In the genomic region with DNA sequence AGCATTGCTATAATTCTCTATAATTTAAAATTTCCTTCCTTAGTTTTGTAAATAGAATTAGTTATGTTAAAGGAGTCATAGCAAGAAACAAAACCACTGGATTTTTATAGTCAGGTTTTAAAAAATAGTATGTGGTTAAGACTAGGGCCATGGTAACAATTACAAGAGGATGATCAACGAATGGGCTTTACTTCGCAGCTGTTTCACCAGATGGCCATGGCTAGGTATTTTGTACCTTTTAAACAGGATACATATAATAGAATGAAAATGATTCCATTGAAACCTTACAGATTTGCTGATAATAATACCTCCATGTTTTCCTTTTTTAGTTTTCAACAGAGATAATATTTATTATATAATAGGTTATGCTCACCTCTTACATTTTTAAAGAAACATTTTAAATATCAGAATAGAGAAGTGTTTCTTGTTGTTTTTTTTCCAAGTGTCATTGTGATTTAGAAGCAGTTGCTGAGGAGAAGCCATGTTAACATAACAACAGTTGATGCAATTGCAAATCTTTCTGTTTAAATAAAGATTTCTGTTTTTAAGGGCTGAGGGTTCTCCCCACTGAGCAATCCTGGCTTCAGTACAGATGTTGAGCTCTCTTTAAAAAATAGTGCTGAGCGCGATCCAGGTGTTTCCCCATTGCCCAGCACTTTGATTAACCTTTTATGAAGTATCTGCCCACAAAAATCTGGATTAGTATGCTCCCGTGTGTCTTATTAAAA, we compare ENCODE assay signal across 17 cellular contexts.
DNase-seq lines count a peak whose midpoint lies in the region; FAIRE-seq and TF ChIP-seq lines count a peak whose summit lies in the region.
"Had no signal": no experiment of that assay in that cellular context is flagged by ENCODE, and none has a peak within 500 bp of the region (broad histone marks: within the 10 kb centered on the region; RNA-seq: fewer than 3 reads in every experiment).

No MANE protein-coding gene starts in this region.

- H4K5ac ChIP-seq in H1 (ENCODE audit: insufficient read length, low read depth, low read length) = peak overlapping the region; percentile 49

- no peak overlapping the region for H3K23ac ChIP-seq in H1 (ENCODE audit: insufficient read length)

- no peaks in the 10 kb centered on the region for H3K27me3 ChIP-seq in MM.1S (replicated peaks; ENCODE audit: insufficient read depth, low read length)
- peaks cover 0 to 1% (median 0%) of the 10 kb centered on the region in 4 experiments; a peak in 1 of 7 replicates for H3K27me3 ChIP-seq in H1 (replicated peaks in 1 of 4; ENCODE audit: control insufficient read depth in 3 of 4, extremely low read depth in 1 of 4, insufficient read depth in 3 of 4, low read length in 3 of 4)

- H2BK12ac ChIP-seq in H1 (ENCODE audit: low read depth, low read length) = peak overlapping the region; percentile 100

- no peaks in the 10 kb centered on the region for H3K27me3 Mint-ChIP-seq in activated CD4-positive, alpha-beta T cell treated with anti-CD3 and anti-CD28 coated beads, Interleukin-2, amount 10 ng/mL, durations not matched to agents 7 days and 5 days
- H3K27me3 Mint-ChIP-seq: CD4-positive, alpha-beta T cell had no signal

- peak overlapping the region; percentile 99 for H2BK5ac ChIP-seq in H1 (ENCODE audit: low read depth, low read length)

- WGBS in H1 (ENCODE audit: extremely low coverage in 1 of 2, insufficient coverage in 1 of 2, insufficient read length in 1 of 2, insufficient replicate concordance in 2 of 2, low coverage in 1 of 2, low lambda C conversion rate in 2 of 2, missing lambda C conversion rate in 1 of 2), 2 experiments = 5% methylated on average over 5 of the region's 5 CpGs; no CpG with 5 or more reads in 1 of the 2 experiments

- DNase-seq in MM.1S (peak; percentile 8), H1 (ENCODE audit: low read depth in 1 of 2, low spot score in 2 of 2) (peak in 1 of 2 experiments; percentile 17), iPS-NIHi7 (ENCODE audit: extremely low spot score) (peak; percentile 16), epidermal melanocyte (ENCODE audit: insufficient read length, low spot score) (no peak)
- DNase-seq in activated CD4-positive, alpha-beta T cell treated with anti-CD3 and anti-CD28 coated beads for 1 hour = no peak
- DNase-seq in activated CD4-positive, alpha-beta T cell treated with anti-CD3 and anti-CD28 coated beads, Interleukin-2, amount 10 ng/mL, durations not matched to agents 7 days and 5 days = no peak
- DNase-seq: AML-193; CD4-positive, alpha-beta T cell; HFFc6; IMR-90; Kasumi-1; NCI-H1417; NCI-H2029 treated with DMSO at 0.1 percent for 48 hours; NCI-H526; NK-92 treated with Interleukin-12 subunit alpha and Interleukin-12 subunit beta, amount 100 ng/mL, for 24 hours; PC-3 had no signal

- H3K9ac ChIP-seq in ES-I3 (ENCODE audit: low read depth, low read length) (peak overlapping the region; percentile 32; the same call in 1 of the 2 replicates), MM.1S (ENCODE audit: low read length) (no peak overlapping the region), H1 (replicated peaks in 1 of 4; ENCODE audit: extremely low read depth in 1 of 4, low read depth in 3 of 4, low read length in 3 of 4) (peak overlapping the region in 2 of 4 experiments; percentile 15 to 39; a peak in 3 of 7 replicates)

- CTCF ChIA-PET in H1 (lab: Charles Lee; ENCODE audit: partially characterized antibody) = no interaction called here
- CTCF ChIA-PET in activated CD4-positive, alpha-beta T cell treated with anti-CD3 and anti-CD28 coated beads, Interleukin-2, amount 10 ng/mL, durations not matched to agents 7 days and 5 days (lab: Charles Lee) = no interaction called here

- H2BK20ac ChIP-seq in H1 (ENCODE audit: low read length) = peak overlapping the region; percentile 100; the same call in 1 of the 2 replicates

- H3K23me2 ChIP-seq in H1 (ENCODE audit: low read depth, low read length) = no peaks in the 10 kb centered on the region

- peak overlapping the region; percentile 99; the same call in 1 of the 2 replicates for H2AK5ac ChIP-seq in H1 (ENCODE audit: low read depth, low read length)

- H2AFZ ChIP-seq in MM.1S (ENCODE audit: low read length) (no peak overlapping the region), H1 (ENCODE audit: low read length) (no peak overlapping the region)

- H3K56ac ChIP-seq in H1 (replicated peaks; ENCODE audit: insufficient read length, low read depth, low read length) = no peak overlapping the region

- H3K27ac Mint-ChIP-seq in activated CD4-positive, alpha-beta T cell treated with anti-CD3 and anti-CD28 coated beads, Interleukin-2, amount 10 ng/mL, durations not matched to agents 7 days and 5 days = no peak overlapping the region
- H3K27ac Mint-ChIP-seq: CD4-positive, alpha-beta T cell; HFFc6 had no signal

- peak overlapping the region; percentile 97 for H3K18ac ChIP-seq in H1 (ENCODE audit: extremely low read depth, low read length)

- H2BK15ac ChIP-seq in H1 (ENCODE audit: low read length) = peak overlapping the region; percentile 25; the same call in 1 of the 2 replicates

- no peak overlapping the region for H3K4ac ChIP-seq in H1 (replicated peaks; ENCODE audit: insufficient read length, low read depth, low read length)

- H3K36me3 Mint-ChIP-seq in activated CD4-positive, alpha-beta T cell treated with anti-CD3 and anti-CD28 coated beads, Interleukin-2, amount 10 ng/mL, durations not matched to agents 7 days and 5 days (ENCODE audit: low read depth) = no peaks in the 10 kb centered on the region

- H4K20me1 ChIP-seq in MM.1S (ENCODE audit: insufficient read depth, low read length) (no peaks in the 10 kb centered on the region), H1 (replicated peaks in 1 of 2; ENCODE audit: control insufficient read depth in 1 of 2, insufficient read depth in 2 of 2, low read length in 2 of 2) (no peaks in the 10 kb centered on the region)

- peaks cover 22% of the 10 kb centered on the region for H3K4me1 ChIP-seq in ES-I3 (ENCODE audit: insufficient read depth, low read length)
- H3K4me1 ChIP-seq in MM.1S (ENCODE audit: low read length) = no peaks in the 10 kb centered on the region
- peaks cover 3 to 11% (median 9%) of the 10 kb centered on the region in 4 experiments; a peak in 6 of 7 replicates for H3K4me1 ChIP-seq in H1 (replicated peaks in 1 of 4; ENCODE audit: control insufficient read depth in 3 of 4, insufficient read depth in 4 of 4, low read length in 3 of 4)

- H3F3A ChIP-seq in MM.1S (ENCODE audit: insufficient read depth, low read length) = no peaks in the 10 kb centered on the region

- no peak for TF ChIP-seq CTCF in MM.1S (IDR thresholded peaks at IDR 0.05; ENCODE audit: low read length)
- TF ChIP-seq CTCF in H1 (IDR thresholded peaks at IDR 0.05; ENCODE audit: control extremely low read depth in 1 of 3, insufficient read depth in 1 of 3, low read depth in 1 of 3, low read length in 3 of 3) = no peak

- no peaks in the 10 kb centered on the region for H3K9me3 ChIP-seq in ES-I3 (ENCODE audit: control insufficient read depth, insufficient read depth, low read length)
- no peaks in the 10 kb centered on the region for H3K9me3 ChIP-seq in MM.1S (replicated peaks; ENCODE audit: insufficient read depth, low read length)
- H3K9me3 ChIP-seq in H1 (ENCODE audit: insufficient read depth in 2 of 2, low read depth in 1 of 2, low read length in 1 of 2) = no peaks in the 10 kb centered on the region

- H3K36me3 ChIP-seq in ES-I3 (ENCODE audit: insufficient read depth, low read length) (no peaks in the 10 kb centered on the region), MM.1S (replicated peaks; ENCODE audit: insufficient read depth, low read length) (no peaks in the 10 kb centered on the region), H1 (ENCODE audit: control insufficient read depth in 2 of 4, insufficient read depth in 4 of 4, low read length in 3 of 4) (no peaks in the 10 kb centered on the region)

- H3K9me3 Mint-ChIP-seq in activated CD4-positive, alpha-beta T cell treated with anti-CD3 and anti-CD28 coated beads, Interleukin-2, amount 10 ng/mL, durations not matched to agents 7 days and 5 days = peaks cover 4% of the 10 kb centered on the region
- H3K9me3 Mint-ChIP-seq: CD4-positive, alpha-beta T cell had no signal

- TF ChIP-seq EP300 in H1 (IDR thresholded peaks at IDR 0.05; ENCODE audit: borderline replicate concordance in 1 of 2, low read depth in 2 of 2, low read length in 2 of 2) = peak in 1 of 2 experiments; percentile 72; a peak in 2 of 3 replicates

- POLR2A ChIA-PET in H1 (lab: Charles Lee; ENCODE audit: partially characterized antibody) = interaction anchor here (1.2 to 1.4 kb wide), 2 partner anchors 10 to 293 kb away, joined by 3 read pairs; no protein-coding TSS in a partner anchor
- POLR2A ChIA-PET in activated CD4-positive, alpha-beta T cell treated with anti-CD3 and anti-CD28 coated beads, Interleukin-2, amount 10 ng/mL, durations not matched to agents 7 days and 5 days (lab: Charles Lee) = no interaction called here

- peak overlapping the region; percentile 84 for H2BK120ac ChIP-seq in H1 (replicated peaks; ENCODE audit: low read depth, low read length)

- no peak overlapping the region for H3K4me3 ChIP-seq in MM.1S (ENCODE audit: low read length)
- H3K4me3 ChIP-seq in H1 (ENCODE audit: extremely low read depth in 1 of 4, insufficient read depth in 2 of 4, low read depth in 3 of 4, low read length in 4 of 4) = peak overlapping the region in 1 of 4 experiments; percentile 34; a peak in 1 of 8 replicates

- H4K91ac ChIP-seq in H1 (replicated peaks; ENCODE audit: insufficient read length, low read length) = peak overlapping the region; percentile 91

- no peaks in the 10 kb centered on the region for H3K9me2 ChIP-seq in MM.1S (replicated peaks; ENCODE audit: insufficient read depth, low read length)

- no peaks in the 10 kb centered on the region for H3K79me2 ChIP-seq in MM.1S (ENCODE audit: low read length)
- no peaks in the 10 kb centered on the region for H3K79me2 ChIP-seq in H1 (ENCODE audit: control insufficient read depth in 1 of 2, insufficient read depth in 2 of 2, low read length in 2 of 2)

- no peak for TF ChIP-seq RAD21 in H1 (IDR thresholded peaks at IDR 0.05 in 1 of 2, conservative IDR thresholded peaks at IDR 0.05 in 1 of 2; ENCODE audit: low read depth in 2 of 2, low read length in 2 of 2)

- no peak overlapping the region for H3K4me2 ChIP-seq in MM.1S (ENCODE audit: low read depth, low read length)
- peak overlapping the region; percentile 60 to 81 for H3K4me2 ChIP-seq in H1 (ENCODE audit: insufficient read depth in 1 of 2, low read depth in 2 of 2, low read length in 2 of 2)

- peak in 1 of 2 experiments; percentile 49; a peak in 1 of 3 replicates for TF ChIP-seq POLR2A in H1 (IDR thresholded peaks at IDR 0.05; ENCODE audit: control extremely low read depth in 1 of 2, low read depth in 2 of 2, low read length in 2 of 2)

- H3K14ac ChIP-seq in H1 (ENCODE audit: insufficient read length) = no peak overlapping the region

- no peak overlapping the region for H3K4me3 Mint-ChIP-seq in activated CD4-positive, alpha-beta T cell treated with anti-CD3 and anti-CD28 coated beads, Interleukin-2, amount 10 ng/mL, durations not matched to agents 7 days and 5 days
- H3K4me3 Mint-ChIP-seq: CD4-positive, alpha-beta T cell; HFFc6 had no signal

- no peak overlapping the region for H4K8ac ChIP-seq in H1 (ENCODE audit: extremely low read depth, insufficient read depth, low read length)

- H3K27ac ChIP-seq in MM.1S (ENCODE audit: low read length) = no peak overlapping the region
- H3K27ac ChIP-seq in H1 (ENCODE audit: low read depth, low read length) = peak overlapping the region; percentile 82

- H3K4me1 Mint-ChIP-seq in activated CD4-positive, alpha-beta T cell treated with anti-CD3 and anti-CD28 coated beads, Interleukin-2, amount 10 ng/mL, durations not matched to agents 7 days and 5 days = no peaks in the 10 kb centered on the region

- FAIRE-seq in H1 (lab: Jason Lieb, UNC) = peak; percentile 48

- no peaks in the 10 kb centered on the region for H3K79me1 ChIP-seq in H1 (ENCODE audit: low read depth, low read length)

Comparison
In these comparisons a context has a peak if more than half of its experiments do, and no peak if none do; other contexts are left out.
1. DNase-seq: peak in MM.1S (single experiment) and iPS-NIHi7 (single experiment); none in activated CD4-positive, alpha-beta T cell treated with anti-CD3 and anti-CD28 coated beads for 1 hour (single experiment), epidermal melanocyte (single experiment) and activated CD4-positive, alpha-beta T cell treated with anti-CD3 and anti-CD28 coated beads, Interleukin-2, amount 10 ng/mL, durations not matched to agents 7 days and 5 days (single experiment).